1 cellular context compared by ENCODE assay signal in the genomic region with DNA sequence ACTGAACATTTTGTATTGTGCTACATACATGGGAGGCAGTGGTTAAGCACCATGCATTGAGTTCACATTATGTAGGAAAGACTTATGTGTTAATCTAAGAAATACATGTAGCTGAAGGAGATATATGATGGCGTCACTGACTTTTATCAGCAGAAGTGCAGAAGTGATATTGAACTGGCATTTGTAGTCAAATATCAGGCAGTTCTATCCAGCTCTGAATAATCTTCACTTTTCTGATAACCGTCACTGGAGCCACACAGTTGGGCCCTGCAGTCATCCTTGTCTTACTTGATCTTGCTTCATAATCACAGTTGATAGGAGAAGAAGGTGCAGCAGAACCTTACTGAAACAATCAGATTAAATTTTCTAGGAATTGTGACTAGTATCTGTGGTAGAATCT.
TF ChIP-seq lines count a peak whose summit lies in the region.

No MANE protein-coding gene starts in this region.

TF ChIP-seq in K562, 482 proteins besides CTCF, POLR2A, EP300 and RAD21 (continued from another document and continues in another):
- TF ChIP-seq ZNF766 (CRISPR knock-in tag; conservative IDR thresholded peaks at IDR 0.05) (no peak), CHD7 (IDR thresholded peaks at IDR 0.05; ENCODE audit: low read depth, low read length) (no peak), TEAD4 (IDR thresholded peaks at IDR 0.05; ENCODE audit: low read length) (peak; percentile 61), TEAD4 (CRISPR knock-in tag; IDR thresholded peaks at IDR 0.05; ENCODE audit: borderline replicate concordance) (no peak), NCOA2 (IDR thresholded peaks at IDR 0.05; ENCODE audit: partially characterized antibody in 2 of 2) (no peak), RBM39 (optimal IDR thresholded peaks at IDR 0.05; ENCODE audit: low read depth, low read length) (no peak), KDM5B (IDR thresholded peaks at IDR 0.05; ENCODE audit: insufficient replicate concordance, low read depth, low read length) (no peak), SOX6 (IDR thresholded peaks at IDR 0.05) (0 out of 2 replicates have a peak, but pooled peaks have one; percentile 20), FOXK2 (conservative IDR thresholded peaks at IDR 0.05 in 1 of 2, IDR thresholded peaks at IDR 0.05 in 1 of 2; ENCODE audit: low read depth in 2 of 2) (no peak), GABPB2 (CRISPR knock-in tag; conservative IDR thresholded peaks at IDR 0.05) (no peak), POU5F1 (IDR thresholded peaks at IDR 0.05; ENCODE audit: borderline replicate concordance, low read depth, low read length, partially characterized antibody) (no peak), EHMT2 (IDR thresholded peaks at IDR 0.05) (no peak), SIX5 (IDR thresholded peaks at IDR 0.05; ENCODE audit: borderline replicate concordance in 1 of 2, insufficient read depth in 1 of 2, low read depth in 1 of 2, low read length in 2 of 2) (no peak), ZBED1 (IDR thresholded peaks at IDR 0.05) (no peak), MITF (IDR thresholded peaks at IDR 0.05) (no peak), KAT8 (IDR thresholded peaks at IDR 0.05; ENCODE audit: low read depth) (no peak), YBX1 (IDR thresholded peaks at IDR 0.05) (no peak), KLF13 (tag; IDR thresholded peaks at IDR 0.05; ENCODE audit: borderline replicate concordance, low read depth) (no peak), HDAC2 (IDR thresholded peaks at IDR 0.05) (no peak), ZNF436 (CRISPR knock-in tag; IDR thresholded peaks at IDR 0.05) (no peak), SP2 (IDR thresholded peaks at IDR 0.05; ENCODE audit: extremely low read depth, low read depth, low read length, poor library complexity, severe bottlenecking) (no peak), MCM3 (IDR thresholded peaks at IDR 0.05) (no peak), PTBP1 (IDR thresholded peaks at IDR 0.05; ENCODE audit: low read depth, low read length) (no peak), SMARCB1 (IDR thresholded peaks at IDR 0.05; ENCODE audit: insufficient read length, low read depth) (no peak), NFIC (IDR thresholded peaks at IDR 0.05) (no peak), ASH1L (IDR thresholded peaks at IDR 0.05; ENCODE audit: borderline replicate concordance, low read depth, partially characterized antibody) (no peak), MBD2 (IDR thresholded peaks at IDR 0.05; ENCODE audit: borderline replicate concordance, low read depth) (no peak), ZFPM2 (CRISPR knock-in tag; IDR thresholded peaks at IDR 0.05) (no peak), DDX20 (tag; IDR thresholded peaks at IDR 0.05; ENCODE audit: low read depth) (no peak)
- TF ChIP-seq, protein P1, sequence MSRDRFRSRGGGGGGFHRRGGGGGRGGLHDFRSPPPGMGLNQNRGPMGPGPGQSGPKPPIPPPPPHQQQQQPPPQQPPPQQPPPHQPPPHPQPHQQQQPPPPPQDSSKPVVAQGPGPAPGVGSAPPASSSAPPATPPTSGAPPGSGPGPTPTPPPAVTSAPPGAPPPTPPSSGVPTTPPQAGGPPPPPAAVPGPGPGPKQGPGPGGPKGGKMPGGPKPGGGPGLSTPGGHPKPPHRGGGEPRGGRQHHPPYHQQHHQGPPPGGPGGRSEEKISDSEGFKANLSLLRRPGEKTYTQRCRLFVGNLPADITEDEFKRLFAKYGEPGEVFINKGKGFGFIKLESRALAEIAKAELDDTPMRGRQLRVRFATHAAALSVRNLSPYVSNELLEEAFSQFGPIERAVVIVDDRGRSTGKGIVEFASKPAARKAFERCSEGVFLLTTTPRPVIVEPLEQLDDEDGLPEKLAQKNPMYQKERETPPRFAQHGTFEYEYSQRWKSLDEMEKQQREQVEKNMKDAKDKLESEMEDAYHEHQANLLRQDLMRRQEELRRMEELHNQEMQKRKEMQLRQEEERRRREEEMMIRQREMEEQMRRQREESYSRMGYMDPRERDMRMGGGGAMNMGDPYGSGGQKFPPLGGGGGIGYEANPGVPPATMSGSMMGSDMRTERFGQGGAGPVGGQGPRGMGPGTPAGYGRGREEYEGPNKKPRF (IDR thresholded peaks at IDR 0.05; ENCODE audit: low read depth, low read length), result no peak
- TF ChIP-seq, protein P2, sequence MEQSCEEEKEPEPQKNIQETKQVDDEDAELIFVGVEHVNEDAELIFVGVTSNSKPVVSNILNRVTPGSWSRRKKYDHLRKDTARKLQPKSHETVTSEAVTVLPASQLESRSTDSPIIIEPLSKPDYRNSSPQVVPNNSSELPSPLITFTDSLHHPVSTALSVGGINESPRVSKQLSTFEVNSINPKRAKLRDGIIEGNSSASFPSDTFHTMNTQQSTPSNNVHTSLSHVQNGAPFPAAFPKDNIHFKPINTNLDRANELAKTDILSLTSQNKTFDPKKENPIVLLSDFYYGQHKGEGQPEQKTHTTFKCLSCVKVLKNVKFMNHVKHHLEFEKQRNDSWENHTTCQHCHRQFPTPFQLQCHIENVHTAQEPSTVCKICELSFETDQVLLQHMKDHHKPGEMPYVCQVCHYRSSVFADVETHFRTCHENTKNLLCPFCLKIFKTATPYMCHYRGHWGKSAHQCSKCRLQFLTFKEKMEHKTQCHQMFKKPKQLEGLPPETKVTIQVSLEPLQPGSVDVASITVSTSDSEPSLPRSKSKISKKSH (CRISPR knock-in tag; IDR thresholded peaks at IDR 0.05), result no peak
- TF ChIP-seq, protein P3, sequence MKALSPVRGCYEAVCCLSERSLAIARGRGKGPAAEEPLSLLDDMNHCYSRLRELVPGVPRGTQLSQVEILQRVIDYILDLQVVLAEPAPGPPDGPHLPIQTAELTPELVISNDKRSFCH (CRISPR knock-in tag; IDR thresholded peaks at IDR 0.05), result no peak
- TF ChIP-seq, protein P3 (tag; IDR thresholded peaks at IDR 0.05), result no peak
- TF ChIP-seq, protein P4, sequence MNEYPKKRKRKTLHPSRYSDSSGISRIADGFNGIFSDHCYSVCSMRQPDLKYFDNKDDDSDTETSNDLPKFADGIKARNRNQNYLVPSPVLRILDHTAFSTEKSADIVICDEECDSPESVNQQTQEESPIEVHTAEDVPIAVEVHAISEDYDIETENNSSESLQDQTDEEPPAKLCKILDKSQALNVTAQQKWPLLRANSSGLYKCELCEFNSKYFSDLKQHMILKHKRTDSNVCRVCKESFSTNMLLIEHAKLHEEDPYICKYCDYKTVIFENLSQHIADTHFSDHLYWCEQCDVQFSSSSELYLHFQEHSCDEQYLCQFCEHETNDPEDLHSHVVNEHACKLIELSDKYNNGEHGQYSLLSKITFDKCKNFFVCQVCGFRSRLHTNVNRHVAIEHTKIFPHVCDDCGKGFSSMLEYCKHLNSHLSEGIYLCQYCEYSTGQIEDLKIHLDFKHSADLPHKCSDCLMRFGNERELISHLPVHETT (CRISPR knock-in tag; conservative IDR thresholded peaks at IDR 0.05 in 1 of 2, IDR thresholded peaks at IDR 0.05 in 1 of 2), result no peak
- TF ChIP-seq, protein P5, sequence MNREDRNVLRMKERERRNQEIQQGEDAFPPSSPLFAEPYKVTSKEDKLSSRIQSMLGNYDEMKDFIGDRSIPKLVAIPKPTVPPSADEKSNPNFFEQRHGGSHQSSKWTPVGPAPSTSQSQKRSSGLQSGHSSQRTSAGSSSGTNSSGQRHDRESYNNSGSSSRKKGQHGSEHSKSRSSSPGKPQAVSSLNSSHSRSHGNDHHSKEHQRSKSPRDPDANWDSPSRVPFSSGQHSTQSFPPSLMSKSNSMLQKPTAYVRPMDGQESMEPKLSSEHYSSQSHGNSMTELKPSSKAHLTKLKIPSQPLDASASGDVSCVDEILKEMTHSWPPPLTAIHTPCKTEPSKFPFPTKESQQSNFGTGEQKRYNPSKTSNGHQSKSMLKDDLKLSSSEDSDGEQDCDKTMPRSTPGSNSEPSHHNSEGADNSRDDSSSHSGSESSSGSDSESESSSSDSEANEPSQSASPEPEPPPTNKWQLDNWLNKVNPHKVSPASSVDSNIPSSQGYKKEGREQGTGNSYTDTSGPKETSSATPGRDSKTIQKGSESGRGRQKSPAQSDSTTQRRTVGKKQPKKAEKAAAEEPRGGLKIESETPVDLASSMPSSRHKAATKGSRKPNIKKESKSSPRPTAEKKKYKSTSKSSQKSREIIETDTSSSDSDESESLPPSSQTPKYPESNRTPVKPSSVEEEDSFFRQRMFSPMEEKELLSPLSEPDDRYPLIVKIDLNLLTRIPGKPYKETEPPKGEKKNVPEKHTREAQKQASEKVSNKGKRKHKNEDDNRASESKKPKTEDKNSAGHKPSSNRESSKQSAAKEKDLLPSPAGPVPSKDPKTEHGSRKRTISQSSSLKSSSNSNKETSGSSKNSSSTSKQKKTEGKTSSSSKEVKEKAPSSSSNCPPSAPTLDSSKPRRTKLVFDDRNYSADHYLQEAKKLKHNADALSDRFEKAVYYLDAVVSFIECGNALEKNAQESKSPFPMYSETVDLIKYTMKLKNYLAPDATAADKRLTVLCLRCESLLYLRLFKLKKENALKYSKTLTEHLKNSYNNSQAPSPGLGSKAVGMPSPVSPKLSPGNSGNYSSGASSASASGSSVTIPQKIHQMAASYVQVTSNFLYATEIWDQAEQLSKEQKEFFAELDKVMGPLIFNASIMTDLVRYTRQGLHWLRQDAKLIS (CRISPR knock-in tag; IDR thresholded peaks at IDR 0.05), result no peak
